5 cellular contexts compared by ENCODE assay signal in genomic region chr3:157021679-157022078, GRCh38.
"Had no signal": no experiment of that assay in that cellular context is flagged by ENCODE, and none has a peak within 500 bp of the region (broad histone marks: within the 10 kb centered on the region; RNA-seq: fewer than 3 reads in every experiment).

No MANE protein-coding gene starts in this region.

- FAIRE-seq: H1, H54, HepG2 had no signal

- DNase-seq: H9, HFFc6 had no signal
